In the genomic region with DNA sequence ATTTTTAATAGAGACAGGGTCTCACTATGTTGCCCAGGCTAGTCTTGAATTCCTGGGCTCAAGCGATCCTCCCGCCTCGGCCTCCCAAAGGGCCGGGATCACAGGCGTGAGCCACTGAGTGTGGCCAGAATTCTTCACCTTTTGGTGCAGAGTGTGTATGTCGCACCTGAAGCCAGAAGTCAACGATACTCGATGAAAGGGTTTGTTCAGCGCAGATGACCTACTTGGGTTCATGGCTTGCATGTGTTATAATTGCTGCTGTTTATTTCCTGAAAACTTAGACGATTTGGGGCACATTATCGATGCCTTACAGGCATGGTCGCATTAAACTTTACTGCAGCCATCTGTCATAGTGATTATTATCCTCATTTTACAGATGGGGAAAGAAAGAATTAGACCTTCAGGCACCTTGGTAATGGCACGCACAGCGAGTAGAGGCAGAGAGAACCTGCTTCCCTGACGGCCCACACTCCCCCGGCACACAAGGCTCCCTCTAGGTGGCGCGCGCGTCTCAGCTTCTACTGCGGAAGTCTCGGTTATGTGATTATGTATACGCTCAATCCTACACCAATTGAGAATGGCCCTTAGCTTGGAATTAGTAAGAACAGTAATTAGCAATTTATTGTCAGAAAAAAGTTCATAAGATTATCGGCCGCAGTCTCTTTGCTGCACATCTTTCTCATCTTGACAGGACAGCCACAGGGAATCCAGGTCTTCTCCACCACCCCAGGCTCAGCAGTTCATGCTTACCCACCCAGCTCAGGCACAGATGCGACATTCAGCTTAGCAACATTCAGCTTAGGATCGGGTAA, we compare ENCODE assay signal across 9 cellular contexts.
DNase-seq lines count a peak whose midpoint lies in the region; ATAC-seq and TF ChIP-seq lines count a peak whose summit lies in the region.
"Had no signal": no experiment of that assay in that cellular context is flagged by ENCODE, and none has a peak within 500 bp of the region (broad histone marks: within the 10 kb centered on the region; RNA-seq: fewer than 3 reads in every experiment).

No MANE protein-coding gene starts in this region.

- TF ChIP-seq CTCF in PC-9 (conservative IDR thresholded peaks at IDR 0.05), result peak; percentile 76
- peak; percentile 62 to 87 (median 67) for TF ChIP-seq CTCF in esophagus muscularis mucosa (IDR thresholded peaks at IDR 0.05)

- WGBS in esophagus muscularis mucosa, result 30% methylated on average over 27 of the region's 27 CpGs

- H3K9me3 ChIP-seq in Karpas-422 (ENCODE audit: low read length) (no peaks in the 10 kb centered on the region), PC-9 (ENCODE audit: insufficient read depth, low read depth) (no peaks in the 10 kb centered on the region), esophagus muscularis mucosa (no peaks in the 10 kb centered on the region)

- 0 out of 2 replicates have a peak, but pooled peaks cover 3% of the 10 kb centered on the region for H3F3A ChIP-seq in PC-9 (ENCODE audit: insufficient read depth, low read depth)

- peak overlapping the region; percentile 32; the same call in 1 of the 2 replicates for H3K4me3 ChIP-seq in Karpas-422 (ENCODE audit: low read length)
- H3K4me3 ChIP-seq in PC-9, result no peak overlapping the region
- H3K4me3 ChIP-seq in esophagus muscularis mucosa, result no peak overlapping the region

- H3K79me2 ChIP-seq in Karpas-422 (ENCODE audit: low read length) (no peaks in the 10 kb centered on the region), PC-9 (ENCODE audit: low read depth) (no peaks in the 10 kb centered on the region)

- no peaks in the 10 kb centered on the region for H3K36me3 Mint-ChIP-seq in naive thymus-derived CD8-positive, alpha-beta T cell

- intact Hi-C loops in PC-9 (cut with micrococcal nuclease; ENCODE audit: unreplicated experiment), result loop anchor here (1.0 to 5.0 kb wide), 7 partner anchors 27 to 613 kb away; no protein-coding TSS in a partner anchor
- intact Hi-C loops in esophagus muscularis mucosa (cut with DNase I), result loop anchor here (1.0 to 2.0 kb wide), 2 partner anchors 259 to 547 kb away; no protein-coding TSS in a partner anchor

- no peak for TF ChIP-seq POLR2A in esophagus muscularis mucosa (IDR thresholded peaks at IDR 0.05; ENCODE audit: low read depth)

- H3K4me3 Mint-ChIP-seq in naive thymus-derived CD8-positive, alpha-beta T cell, result peak overlapping the region; percentile 6 to 82 (median 66)

- H3K4me1 ChIP-seq in Karpas-422 (ENCODE audit: low read length) (peaks cover 6% of the 10 kb centered on the region), PC-9 (replicated peaks; ENCODE audit: insufficient read depth) (no peaks in the 10 kb centered on the region), esophagus muscularis mucosa (peaks cover 10 to 16% (median 11%) of the 10 kb centered on the region in 4 donors)

- POLR2A ChIA-PET in PC-9 (lab: Charles Lee; ENCODE audit: unreplicated experiment), result no interaction called here
- POLR2A ChIA-PET in naive thymus-derived CD8-positive, alpha-beta T cell (lab: Charles Lee), result interaction anchor here (0.7 to 1.8 kb wide), 2 partner anchors 259 to 406 kb away, joined by 3 to 7 read pairs; no protein-coding TSS in a partner anchor

- H3K4me1 Mint-ChIP-seq in naive thymus-derived CD8-positive, alpha-beta T cell, result peaks cover 14 to 22% (median 18%) of the 10 kb centered on the region in 4 donors

- peak; percentile 90 for ATAC-seq in GM21723 (IDR thresholded peaks at IDR 0.05; ENCODE audit: unreplicated experiment)
- ATAC-seq in naive thymus-derived CD8-positive, alpha-beta T cell, result peak; percentile 93 to 95

- no TSS peak for BruUV-seq in PC-9 (replicated peaks; lab: Mats Ljungman, UMichigan)

- TF ChIP-seq EP300 in esophagus muscularis mucosa (IDR thresholded peaks at IDR 0.05), result no peak

- H3K27ac ChIP-seq in Karpas-422 (ENCODE audit: low read length) (no peak overlapping the region), PC-9 (no peak overlapping the region), esophagus muscularis mucosa (replicated peaks in 1 of 4) (no peak overlapping the region)
- H3K27ac ChIP-seq: epithelial cell of prostate had no signal

- H2AFZ ChIP-seq in Karpas-422 (ENCODE audit: low read length), result peak overlapping the region; percentile 73; the same call in 1 of the 2 replicates
- no peak overlapping the region for H2AFZ ChIP-seq in PC-9

- H3K27me3 ChIP-seq in Karpas-422 (ENCODE audit: low read length), result no peaks in the 10 kb centered on the region
- peaks cover 10% of the 10 kb centered on the region; the same call in 1 of the 2 replicates for H3K27me3 ChIP-seq in PC-9 (ENCODE audit: insufficient read depth, low read depth)
- H3K27me3 ChIP-seq in esophagus muscularis mucosa, result no peaks in the 10 kb centered on the region

- no peaks in the 10 kb centered on the region for H3K9me3 Mint-ChIP-seq in naive thymus-derived CD8-positive, alpha-beta T cell

- no peaks in the 10 kb centered on the region for H4K20me1 ChIP-seq in Karpas-422 (ENCODE audit: insufficient read depth, low read depth, low read length)
- H4K20me1 ChIP-seq in PC-9 (ENCODE audit: insufficient read depth), result no peaks in the 10 kb centered on the region; the same call in 1 of the 2 replicates

- peak overlapping the region in 8 of 10 donors; percentile 51 to 90 (median 66) for H3K27ac Mint-ChIP-seq in naive thymus-derived CD8-positive, alpha-beta T cell

- H3K9ac ChIP-seq in Karpas-422 (ENCODE audit: low read length), result peak overlapping the region; percentile 14; the same call in 1 of the 2 replicates

- H3K27me3 Mint-ChIP-seq in naive thymus-derived CD8-positive, alpha-beta T cell, result no peaks in the 10 kb centered on the region

- CTCF ChIA-PET in PC-9 (lab: Charles Lee), result interaction anchor here (0.5 to 1.4 kb wide), 7 partner anchors 28 to 546 kb away, joined by 3 to 11 read pairs (median 4); no protein-coding TSS in a partner anchor

- no peaks in the 10 kb centered on the region for H3K36me3 ChIP-seq in Karpas-422 (ENCODE audit: insufficient read depth, low read length)
- no peaks in the 10 kb centered on the region for H3K36me3 ChIP-seq in PC-9 (ENCODE audit: low read depth)
- H3K36me3 ChIP-seq in esophagus muscularis mucosa, result no peaks in the 10 kb centered on the region

- H3K9me2 ChIP-seq in Karpas-422 (replicated peaks; ENCODE audit: insufficient read depth, low read length) (no peaks in the 10 kb centered on the region), PC-9 (ENCODE audit: insufficient read depth) (no peaks in the 10 kb centered on the region)

- peak overlapping the region; percentile 48 for H3K4me2 ChIP-seq in Karpas-422 (ENCODE audit: low read depth, low read length, poor library complexity, severe bottlenecking)
- H3K4me2 ChIP-seq in PC-9, result peak overlapping the region; percentile 57

- DNase-seq in DMS 273 treated with DMSO at 0.1 percent for 48 hours (lab: John Stamatoyannopoulos, UW), result peak; percentile 74
- DNase-seq in Karpas-422, result peak; percentile 94
- DNase-seq in PC-9, result peak; percentile 52 to 81
- peak; percentile 84 for DNase-seq in activated T-cell treated with anti-CD3 and anti-CD28 coated beads for 48 hours (ENCODE audit: low read depth)
- peak; percentile 95 for DNase-seq in esophagus muscularis mucosa (ENCODE audit: extremely low spot score)
- DNase-seq in naive thymus-derived CD8-positive, alpha-beta T cell, result peak; percentile 66 to 91 (median 78)
- peak; percentile 58 to 78 for DNase-seq in stimulated activated CD8-positive, alpha-beta memory T cell treated with anti-CD3 and anti-CD28 coated beads, Interleukin-7, amount 100 ng/mL, for 48 hours (ENCODE audit: extremely low read depth in 1 of 2, low read depth in 1 of 2)
